In the genomic region with DNA sequence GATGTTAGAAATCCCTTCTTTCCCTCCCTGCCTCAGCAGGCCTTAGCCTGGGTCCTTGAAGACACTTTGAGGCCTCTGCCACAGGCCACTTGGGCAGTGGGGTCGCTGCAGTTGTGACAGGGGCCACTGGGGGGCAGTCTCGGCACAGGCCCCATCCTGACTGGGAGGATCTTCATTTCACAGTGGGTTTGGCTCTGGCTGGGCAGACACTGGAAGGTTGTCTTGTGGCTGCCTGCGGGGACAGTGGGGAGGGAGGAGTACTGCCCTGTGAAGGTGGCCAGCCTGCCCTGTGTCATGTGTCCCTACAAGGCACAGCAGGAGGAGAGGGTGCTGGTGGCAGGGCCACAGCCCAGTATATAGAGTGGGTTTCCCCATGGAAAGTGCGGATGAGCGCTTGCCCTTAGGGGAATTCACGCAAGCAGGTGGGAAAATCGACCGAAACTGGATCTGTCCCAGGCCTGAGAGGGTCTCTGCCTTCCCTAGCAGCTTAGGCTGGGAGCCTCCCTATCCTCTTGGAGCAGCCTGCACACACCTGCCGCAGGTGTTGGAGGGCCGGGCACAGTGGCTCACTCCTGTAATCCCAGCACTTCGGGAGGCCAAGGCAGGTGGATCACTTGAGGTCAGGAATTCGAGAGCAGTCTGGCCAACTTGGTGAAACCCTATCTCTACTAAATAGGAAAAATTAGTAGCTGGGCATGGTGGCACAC, we compare ENCODE assay signal across 8 cellular contexts. TPM values are rescaled to one million over a fixed set of nuclear protein-coding genes. Genes with fewer than 3 reads are reported as not detected.
DNase-seq lines count a peak whose midpoint lies in the region; ATAC-seq and TF ChIP-seq lines count a peak whose summit lies in the region.

No MANE protein-coding gene starts in this region.

- DNase-seq in NCI-H1436 (lab: John Stamatoyannopoulos, UW), result peak; percentile 28
- DNase-seq in NCI-H1436 treated with DMSO at 0.1 percent for 48 hours (lab: John Stamatoyannopoulos, UW), result no peak
- DNase-seq in NCI-H1694 (lab: John Stamatoyannopoulos, UW), result peak; percentile 75
- DNase-seq in activated CD4-positive, alpha-beta T cell treated with anti-CD3 and anti-CD28 coated beads, Interleukin-2, amount 50 U/mL, for 1 hour, result peak; percentile 61
- DNase-seq in dermis blood vessel endothelial cell, result peak; percentile 80
- DNase-seq in lower lobe of right lung, result peak; percentile 59
- DNase-seq in stimulated activated CD8-positive, alpha-beta memory T cell treated with anti-CD3 and anti-CD28 coated beads, Interleukin-15, amount 100 ng/mL, for 48 hours (ENCODE audit: low read depth in 2 of 2), result peak; percentile 43 to 48

- H3K27ac ChIP-seq in lower lobe of right lung, result no peak overlapping the region

- peaks cover 5% of the 10 kb centered on the region for H3K4me1 ChIP-seq in lower lobe of right lung

- peak; percentile 57 to 67 for ATAC-seq in lower lobe of right lung
- ATAC-seq in GM21786 (IDR thresholded peaks at IDR 0.05; ENCODE audit: unreplicated experiment), result no peak

- no peak overlapping the region for H3K4me3 ChIP-seq in lower lobe of right lung

- H3K9me3 ChIP-seq in lower lobe of right lung, result no peaks in the 10 kb centered on the region

- H3K36me3 ChIP-seq in lower lobe of right lung, result peaks cover 100% of the 10 kb centered on the region

- intact Hi-C loops in lower lobe of right lung (cut with DNase I), result no loop called here

- H3K27me3 ChIP-seq in lower lobe of right lung (ENCODE audit: low read depth), result no peaks in the 10 kb centered on the region

- TF ChIP-seq CTCF in lower lobe of right lung (IDR thresholded peaks at IDR 0.05), result peak; percentile 86

RNA-seq across cellular contexts. Expression of a gene that starts 28.8 kb away (rescaled TPM):
- total RNA-seq in dermis blood vessel endothelial cell (6.6 and 8.6 TPM in 2 replicates), lower lobe of right lung (1.1 TPM)

RNA-seq across cellular contexts. Expression of a gene that starts 46.8 kb away (rescaled TPM):
- 27.5 and 28.8 TPM in 2 replicates for total RNA-seq in dermis blood vessel endothelial cell
- 85.2 TPM for total RNA-seq in lower lobe of right lung
